ENCODE assay signal across 8 cellular contexts in genomic region chr10:72088879-72089585, GRCh38. TPM values are rescaled to one million over a fixed set of nuclear protein-coding genes. Genes with fewer than 3 reads are reported as not detected.
DNase-seq lines count a peak whose midpoint lies in the region; ATAC-seq lines count a peak whose summit lies in the region.

No MANE protein-coding gene starts in this region.

- peaks cover 52% of the 10 kb centered on the region for H3K4me1 Mint-ChIP-seq in activated T-cell treated with anti-CD3 and anti-CD28 coated beads, Interleukin-2, amount 50 U/mL, for 4 hours (ENCODE audit: low read depth)

- peaks cover 5% of the 10 kb centered on the region for H3K36me3 Mint-ChIP-seq in activated T-cell treated with anti-CD3 and anti-CD28 coated beads, Interleukin-2, amount 50 U/mL, for 4 hours (ENCODE audit: insufficient read depth)

- no peaks in the 10 kb centered on the region for H3K4me1 ChIP-seq in right cardiac atrium (ENCODE audit: control insufficient read depth, insufficient read depth, low read length)

- no peaks in the 10 kb centered on the region for H3K27me3 ChIP-seq in right cardiac atrium (ENCODE audit: control insufficient read depth, insufficient read depth)

- no peaks in the 10 kb centered on the region for H3K27me3 Mint-ChIP-seq in activated T-cell treated with anti-CD3 and anti-CD28 coated beads, Interleukin-2, amount 50 U/mL, for 4 hours (ENCODE audit: low read depth)

- DNase-seq in C1 segment of cervical spinal cord (lab: John Stamatoyannopoulos, UW): peak in 8 of 14 donors; percentile 30 to 76 (median 48)
- peak; percentile 24 for DNase-seq in NCI-H1092 (lab: John Stamatoyannopoulos, UW)
- DNase-seq in activated T-cell treated with anti-CD3 and anti-CD28 coated beads, Interleukin-2, amount 50 U/mL, for 4 hours: peak; percentile 46
- DNase-seq in right cardiac atrium: peak; percentile 72 to 90 (median 85)
- DNase-seq in stimulated activated CD4-positive, alpha-beta T cell treated with anti-CD3 and anti-CD28 coated beads, Interleukin-1b, Interleukin-23, amount 100 ng/mL, for 48 hours: peak; percentile 58

- H3K4me3 ChIP-seq in right cardiac atrium (ENCODE audit: low read length): peak overlapping the region; percentile 73

- no peak overlapping the region for H3K27ac ChIP-seq in right cardiac atrium (ENCODE audit: low read length)

- H3K9me3 ChIP-seq in right cardiac atrium (ENCODE audit: control insufficient read depth, low read length): no peaks in the 10 kb centered on the region

- intact Hi-C loops in right cardiac atrium (cut with DNase I): no loop called here

- H3K9me3 Mint-ChIP-seq in activated T-cell treated with anti-CD3 and anti-CD28 coated beads, Interleukin-2, amount 50 U/mL, for 4 hours: no peaks in the 10 kb centered on the region

- H3K4me3 Mint-ChIP-seq in activated T-cell treated with anti-CD3 and anti-CD28 coated beads, Interleukin-2, amount 50 U/mL, for 4 hours: peak overlapping the region; percentile 100

- WGBS in right cardiac atrium: 60% methylated on average over 15 of the region's 15 CpGs

- peak; percentile 43 to 51 for ATAC-seq in activated T-cell treated with anti-CD3 and anti-CD28 coated beads, Interleukin-2, amount 50 U/mL, for 4 hours
- peak; percentile 63 to 71 for ATAC-seq in right cardiac atrium
- no peak for ATAC-seq in GM18858 (IDR thresholded peaks at IDR 0.05; ENCODE audit: unreplicated experiment)
- ATAC-seq in GM21723 (IDR thresholded peaks at IDR 0.05; ENCODE audit: unreplicated experiment): no peak
- ATAC-seq in GM21619 (IDR thresholded peaks at IDR 0.05; ENCODE audit: unreplicated experiment): no peak

RNA-seq across cellular contexts. Expression of gene SPOCK2, which starts 0.7 kb away (rescaled TPM):
- 10 to 100 TPM; 74.7 to 85.7 (median 83.2) TPM for total RNA-seq in activated T-cell treated with anti-CD3 and anti-CD28 coated beads, Interleukin-2, amount 50 U/mL, for 4 hours
- 10 to 100 TPM in 1 of 4 donors, 1 to 10 TPM in 3; 4.9 to 10.9 (median 6.9) TPM for total RNA-seq in right cardiac atrium
- 12.8 TPM for polyA plus RNA-seq in right cardiac atrium

Comparison
In these comparisons a context has a peak if more than half of its experiments do, and no peak if none do; other contexts are left out.
1. DNase-seq: peak in every context shown above with its lines; median percentile 85 in right cardiac atrium; 58 in stimulated activated CD4-positive, alpha-beta T cell treated with anti-CD3 and anti-CD28 coated beads, Interleukin-1b, Interleukin-23, amount 100 ng/mL, for 48 hours; 48 in C1 segment of cervical spinal cord; 46 in activated T-cell treated with anti-CD3 and anti-CD28 coated beads, Interleukin-2, amount 50 U/mL, for 4 hours; 24 in NCI-H1092.
2. ATAC-seq: peak in activated T-cell treated with anti-CD3 and anti-CD28 coated beads, Interleukin-2, amount 50 U/mL, for 4 hours (2 of 2) and right cardiac atrium (2 of 2); none in GM18858 (single experiment), GM21723 (single experiment) and GM21619 (single experiment).
3. RNA of gene SPOCK2, which starts 0.7 kb away (total RNA-seq): 74.7 to 85.7 TPM in activated T-cell treated with anti-CD3 and anti-CD28 coated beads, Interleukin-2, amount 50 U/mL, for 4 hours; 4.9 to 10.9 TPM in right cardiac atrium; every median in the first group is over 4 times any median in the second.